In genomic region chr2:108594982-108595464, GRCh38 we compare ENCODE assay signal across 8 cellular contexts.
DNase-seq lines count a peak whose midpoint lies in the region; ATAC-seq and TF ChIP-seq lines count a peak whose summit lies in the region.

No MANE protein-coding gene starts in this region.

- TF ChIP-seq RAD21 in IMR-90 (IDR thresholded peaks at IDR 0.05; ENCODE audit: low read length): no peak

- H4K20me1 ChIP-seq in IMR-90 (ENCODE audit: insufficient read depth, low read length): 0 out of 2 replicates have a peak, but pooled peaks cover 3% of the 10 kb centered on the region

- peak overlapping the region; percentile 30; the same call in 1 of the 2 replicates for H3K9ac ChIP-seq in IMR-90 (ENCODE audit: low read depth, low read length)

- peak overlapping the region; percentile 72 for H3K23ac ChIP-seq in IMR-90 (ENCODE audit: low read depth, low read length)

- peak overlapping the region; percentile 56 for H3K4me2 ChIP-seq in IMR-90 (ENCODE audit: low read depth, low read length)

- peak overlapping the region; percentile 84 for H4K91ac ChIP-seq in IMR-90 (ENCODE audit: insufficient read depth, low read depth, low read length)

- peak overlapping the region; percentile 45 for H2BK20ac ChIP-seq in IMR-90 (ENCODE audit: low read depth, low read length)

- peak overlapping the region; percentile 59 for H3K18ac ChIP-seq in IMR-90 (ENCODE audit: low read depth, low read length)

- DNase-seq in CD1c-positive myeloid dendritic cell (ENCODE audit: extremely low spot score) (peak; percentile 77), IMR-90 (peak; percentile 96), amniotic epithelial cell (ENCODE audit: low read depth) (peak; percentile 98), left colon (no peak), aorta (no peak), NCI-H774 (lab: John Stamatoyannopoulos, UW) (no peak)
- no peak for DNase-seq in stimulated activated CD4-positive, alpha-beta T cell treated with anti-CD3 and anti-CD28 coated beads, Interleukin-12 subunit alpha, Interleukin-12 subunit beta, amount 100 ng/mL, for 4 hours

- no TSS peak for BruUV-seq in IMR-90 (replicated peaks; lab: Mats Ljungman, UMichigan)

- H2BK15ac ChIP-seq in IMR-90 (ENCODE audit: low read depth, low read length): peak overlapping the region; percentile 50; the same call in 2 of the 3 replicates

- peak overlapping the region; percentile 97 for H2BK5ac ChIP-seq in IMR-90 (ENCODE audit: low read depth, low read length, poor library complexity, severe bottlenecking)

- peaks cover 12 to 42% of the 10 kb centered on the region in 2 experiments; a peak in 3 of 4 replicates for H3K79me1 ChIP-seq in IMR-90 (ENCODE audit: low read depth in 1 of 2, low read length in 2 of 2)

- peak overlapping the region; percentile 96 for H2BK120ac ChIP-seq in IMR-90 (ENCODE audit: low read depth, low read length)

- H3K14ac ChIP-seq in IMR-90 (replicated peaks; ENCODE audit: low read depth, low read length): peak overlapping the region; percentile 68

- intact Hi-C loops in IMR-90 (cut with micrococcal nuclease) (no loop called here), left colon (cut with DNase I, micrococcal nuclease) (no loop called here), aorta (cut with DNase I) (no loop called here)

- peak; percentile 67 for TF ChIP-seq POLR2A in IMR-90 (IDR thresholded peaks at IDR 0.05; ENCODE audit: low read depth, low read length)

- H3K56ac ChIP-seq in IMR-90 (ENCODE audit: extremely low read depth, insufficient read depth, low read length): peak overlapping the region; percentile 87

- ATAC-seq in GM21447 (IDR thresholded peaks at IDR 0.05; ENCODE audit: unreplicated experiment): peak; percentile 43
- ATAC-seq in IMR-90 (ENCODE audit: low read depth): peak; percentile 63
- ATAC-seq in left colon: peak; percentile 37
- ATAC-seq in aorta (ENCODE audit: low FRiP score): no peak

- in situ Hi-C loops in IMR-90 (cut with MboI; ENCODE audit: low sequenced_read_pairs): no loop called here

- H3K9me3 ChIP-seq in IMR-90 (ENCODE audit: control insufficient read depth, insufficient read depth, low read length): no peaks in the 10 kb centered on the region
- H3K9me3 ChIP-seq in aorta (ENCODE audit: control insufficient read depth, low read length): no peaks in the 10 kb centered on the region

- CTCF ChIA-PET in IMR-90 (lab: Yijun Ruan, JAX): interaction anchor here (0.6 to 1.7 kb wide), 6 partner anchors 11 to 658 kb away, joined by 3 to 7 read pairs (median 3); no protein-coding TSS in a partner anchor

- peak overlapping the region; percentile 3 for H2AK9ac ChIP-seq in IMR-90 (replicated peaks; ENCODE audit: low read depth, low read length, poor library complexity)

- H2AK5ac ChIP-seq in IMR-90 (ENCODE audit: low read depth, low read length): peak overlapping the region; percentile 93

- peak overlapping the region; percentile 23 for H4K5ac ChIP-seq in IMR-90 (ENCODE audit: low read depth, low read length)

- peak overlapping the region; percentile 84 for H3K4ac ChIP-seq in IMR-90 (ENCODE audit: low read depth, low read length)

- H3K27me3 ChIP-seq in IMR-90 (ENCODE audit: control insufficient read depth, insufficient read depth, low read length) (no peaks in the 10 kb centered on the region), aorta (ENCODE audit: control insufficient read depth in 1 of 2, insufficient read depth in 2 of 2, low read length in 1 of 2) (no peaks in the 10 kb centered on the region)

- WGBS in IMR-90 (ENCODE audit: extremely low coverage in 2 of 2, insufficient read length in 1 of 2), 2 experiments: no CpG with 5 or more reads among the region's 4 CpGs
- 25 to 29% methylated on average over 4 of the region's 4 CpGs for WGBS in aorta, 2 donors

- H3K27ac ChIP-seq in IMR-90 (ENCODE audit: insufficient read depth, low read length) (peak overlapping the region; percentile 58), aorta (ENCODE audit: low read depth in 1 of 2, low read length in 2 of 2) (peak overlapping the region; percentile 20 to 99)

- no peak for TF ChIP-seq CTCF in IMR-90 (conservative IDR thresholded peaks at IDR 0.05; ENCODE audit: low read depth, low read length)

- no peak overlapping the region for H2AFZ ChIP-seq in IMR-90 (replicated peaks; ENCODE audit: low read length, poor library complexity)

- dilution Hi-C loops in IMR-90 (cut with HindIII; ENCODE audit: low sequenced_read_pairs, unreplicated experiment): no loop called here

- H3K36me3 ChIP-seq in IMR-90 (ENCODE audit: control insufficient read depth, insufficient read depth, low read length): no peaks in the 10 kb centered on the region
- no peaks in the 10 kb centered on the region for H3K36me3 ChIP-seq in aorta (ENCODE audit: control insufficient read depth in 1 of 2, insufficient read depth in 2 of 2, low read length in 1 of 2)

- H3K4me3 ChIP-seq in IMR-90 (ENCODE audit: insufficient read depth, low read depth, low read length) (no peak overlapping the region), aorta (ENCODE audit: low read length in 2 of 2) (no peak overlapping the region)

- H3K4me1 ChIP-seq in IMR-90 (ENCODE audit: control insufficient read depth, insufficient read depth, low read length): peaks cover 14% of the 10 kb centered on the region
- peaks cover 2 to 11% of the 10 kb centered on the region in 2 donors for H3K4me1 ChIP-seq in aorta (ENCODE audit: control insufficient read depth in 1 of 2, insufficient read depth in 2 of 2, low read length in 2 of 2)

- POLR2A ChIA-PET in IMR-90 (lab: Charles Lee; ENCODE audit: unreplicated experiment): interaction anchor here (0.6 to 1.1 kb wide), 3 partner anchors 17 to 115 kb away, joined by 3 to 13 read pairs (median 3); no protein-coding TSS in a partner anchor

- 0 out of 2 replicates have a peak, but pooled peaks cover 3% of the 10 kb centered on the region for H3K9me1 ChIP-seq in IMR-90 (ENCODE audit: insufficient read depth, low read length)

- peak overlapping the region; percentile 69 to 89 for H4K8ac ChIP-seq in IMR-90 (ENCODE audit: low read depth in 2 of 2, low read length in 2 of 2)

TF ChIP-seq in IMR-90, 13 proteins besides CTCF, POLR2A, EP300 and RAD21:
- TF ChIP-seq, protein P1, sequence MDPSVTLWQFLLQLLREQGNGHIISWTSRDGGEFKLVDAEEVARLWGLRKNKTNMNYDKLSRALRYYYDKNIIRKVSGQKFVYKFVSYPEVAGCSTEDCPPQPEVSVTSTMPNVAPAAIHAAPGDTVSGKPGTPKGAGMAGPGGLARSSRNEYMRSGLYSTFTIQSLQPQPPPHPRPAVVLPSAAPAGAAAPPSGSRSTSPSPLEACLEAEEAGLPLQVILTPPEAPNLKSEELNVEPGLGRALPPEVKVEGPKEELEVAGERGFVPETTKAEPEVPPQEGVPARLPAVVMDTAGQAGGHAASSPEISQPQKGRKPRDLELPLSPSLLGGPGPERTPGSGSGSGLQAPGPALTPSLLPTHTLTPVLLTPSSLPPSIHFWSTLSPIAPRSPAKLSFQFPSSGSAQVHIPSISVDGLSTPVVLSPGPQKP (IDR thresholded peaks at IDR 0.05; ENCODE audit: borderline replicate concordance, low read depth, low read length): no peak; the same call in 1 of the 2 replicates
- TF ChIP-seq BHLHE40 (IDR thresholded peaks at IDR 0.05; ENCODE audit: low read depth, low read length) (peak; percentile 69; the same call in 1 of the 2 replicates), MAFK (IDR thresholded peaks at IDR 0.05; ENCODE audit: low read depth, low read length) (peak; percentile 24; the same call in 1 of the 2 replicates), USF2 (IDR thresholded peaks at IDR 0.05; ENCODE audit: low read depth, low read length) (no peak), RCOR1 (IDR thresholded peaks at IDR 0.05; ENCODE audit: insufficient replicate concordance, low read length) (no peak), SMC3 (IDR thresholded peaks at IDR 0.05; ENCODE audit: low read depth, low read length) (no peak), MXI1 (IDR thresholded peaks at IDR 0.05; ENCODE audit: borderline replicate concordance, low read depth, low read length) (no peak), CEBPB (IDR thresholded peaks at IDR 0.05; ENCODE audit: low read depth, low read length) (peak; percentile 40; the same call in 1 of the 2 replicates), RFX5 (IDR thresholded peaks at IDR 0.05; ENCODE audit: low read depth, low read length) (no peak), MAZ (IDR thresholded peaks at IDR 0.05; ENCODE audit: borderline replicate concordance, low read depth, low read length) (no peak), CHD1 (IDR thresholded peaks at IDR 0.05; ENCODE audit: low read depth, low read length) (no peak), NFE2L2 (IDR thresholded peaks at IDR 0.05; ENCODE audit: low read depth, low read length) (peak; percentile 27; the same call in 1 of the 2 replicates), FOS (IDR thresholded peaks at IDR 0.05; ENCODE audit: low read depth, low read length) (0 out of 2 replicates have a peak, but pooled peaks have one; percentile 6)

Comparison
In these comparisons a context has a peak if more than half of its experiments do, and no peak if none do; other contexts are left out.
1. DNase-seq: peak in CD1c-positive myeloid dendritic cell (single experiment), IMR-90 (single experiment) and amniotic epithelial cell (single experiment); none in left colon (0 of 2), aorta (0 of 2), NCI-H774 (single experiment) and stimulated activated CD4-positive, alpha-beta T cell treated with anti-CD3 and anti-CD28 coated beads, Interleukin-12 subunit alpha, Interleukin-12 subunit beta, amount 100 ng/mL, for 4 hours (single experiment).